In genomic region chr20:47725248-47725973, GRCh38 we compare ENCODE assay signal across 8 cellular contexts. TPM values are rescaled to one million over a fixed set of nuclear protein-coding genes. Genes with fewer than 3 reads are reported as not detected.
DNase-seq lines count a peak whose midpoint lies in the region; ATAC-seq and TF ChIP-seq lines count a peak whose summit lies in the region.

No MANE protein-coding gene starts in this region.

- H3K27ac ChIP-seq in BLaER1 treated with 17β-estradiol and CSF1 and Interleukin-3, amounts not matched to agents 10 nM and 100 nM, result peak overlapping the region in 8 of 11 experiments; percentile 94 to 97 (median 96); a peak in 16 of 22 replicates

- intact Hi-C loops in activated CD4-positive, alpha-beta T cell treated with anti-CD3 and anti-CD28 coated beads for 36 hours (cut with DNase I, micrococcal nuclease), result loop anchor here (1.0 to 10.0 kb wide), 7 partner anchors 47 to 1196 kb away; partner anchors contain the start of genes ARFGEF2 (in 1 of the 2), SULF2 (in 1 of the 2) and ZMYND8 (in 1 of the 2)

- H3K9me3 Mint-ChIP-seq in activated CD4-positive, alpha-beta T cell treated with anti-CD3 and anti-CD28 coated beads for 36 hours (ENCODE audit: low read depth), result no peaks in the 10 kb centered on the region

- H3K27ac Mint-ChIP-seq in activated CD4-positive, alpha-beta T cell treated with anti-CD3 and anti-CD28 coated beads for 36 hours, result peak overlapping the region; percentile 63

- TF ChIP-seq CTCF in choroid plexus epithelial cell (conservative IDR thresholded peaks at IDR 0.05; ENCODE audit: low read depth, low read length), result peak; percentile 96

- no peak overlapping the region for H3K4me3 Mint-ChIP-seq in activated CD4-positive, alpha-beta T cell treated with anti-CD3 and anti-CD28 coated beads for 36 hours

- POLR2A ChIA-PET in activated CD4-positive, alpha-beta T cell treated with anti-CD3 and anti-CD28 coated beads for 36 hours (lab: Charles Lee), result interaction anchor here (0.6 kb wide), 2 partner anchors 37 to 50 kb away, joined by 3 to 6 read pairs; no protein-coding TSS in a partner anchor

- H3K9ac ChIP-seq in BLaER1 treated with 17β-estradiol and CSF1 and Interleukin-3, amounts not matched to agents 10 nM and 100 nM, result peak overlapping the region in 8 of 11 experiments; percentile 27 to 90 (median 84); a peak in 12 of 22 replicates

- peaks cover 58 to 81% (median 70%) of the 10 kb centered on the region in 10 experiments for H3K4me1 ChIP-seq in BLaER1 treated with 17β-estradiol and CSF1 and Interleukin-3, amounts not matched to agents 10 nM and 100 nM
- peaks cover 2% of the 10 kb centered on the region; the same call in 1 of the 2 replicates for H3K4me1 ChIP-seq in HAP-1

- DNase-seq in HAP-1 (ENCODE audit: low spot score in 2 of 2) (peak; percentile 80 to 88), NCI-H446 (lab: John Stamatoyannopoulos, UW) (peak; percentile 79 to 89), choroid plexus epithelial cell (ENCODE audit: low read depth) (peak; percentile 91), left lobe of liver (ENCODE audit: low spot score) (peak; percentile 88)
- DNase-seq in activated CD4-positive, alpha-beta T cell treated with anti-CD3 and anti-CD28 coated beads for 36 hours, result peak; percentile 90
- peak; percentile 43 to 57 (median 47) for DNase-seq in stimulated activated CD4-positive, alpha-beta T cell treated with anti-CD3 and anti-CD28 coated beads, TNF-alpha, amount 100 ng/mL, for 1 hour (ENCODE audit: low read depth in 3 of 3, low spot score in 1 of 3)

- ATAC-seq in activated CD4-positive, alpha-beta T cell treated with anti-CD3 and anti-CD28 coated beads for 36 hours, result peak; percentile 72
- peak; percentile 97 for ATAC-seq in left lobe of liver
- no peak for ATAC-seq in HG02642 (IDR thresholded peaks at IDR 0.05; ENCODE audit: poor library complexity, unreplicated experiment)

- H4K20me1 ChIP-seq in BLaER1 treated with 17β-estradiol and CSF1 and Interleukin-3, amounts not matched to agents 10 nM and 100 nM, result no peaks in the 10 kb centered on the region; a peak in 1 of 22 replicates

- H3K9me3 ChIP-seq in BLaER1 treated with 17β-estradiol and CSF1 and Interleukin-3, amounts not matched to agents 10 nM and 100 nM (replicated peaks in 1 of 11), result no peaks in the 10 kb centered on the region
- H3K9me3 ChIP-seq in HAP-1, result no peaks in the 10 kb centered on the region

- no peak overlapping the region for H3K4me3 ChIP-seq in BLaER1 treated with 17β-estradiol and CSF1 and Interleukin-3, amounts not matched to agents 10 nM and 100 nM
- H3K4me3 ChIP-seq in HAP-1 (no peak overlapping the region), choroid plexus epithelial cell (ENCODE audit: low read depth, low read length) (no peak overlapping the region)

- H3K36me3 Mint-ChIP-seq in activated CD4-positive, alpha-beta T cell treated with anti-CD3 and anti-CD28 coated beads for 36 hours (ENCODE audit: low read depth), result no peaks in the 10 kb centered on the region

- in situ Hi-C loops in HAP-1 (cut with MboI; ENCODE audit: low sequenced_read_pairs), result no loop called here

- CTCF ChIA-PET in activated CD4-positive, alpha-beta T cell treated with anti-CD3 and anti-CD28 coated beads for 36 hours (lab: Charles Lee), result interaction anchor here (0.6 to 3.5 kb wide), 8 partner anchors 11 to 1113 kb away, joined by 3 to 15 read pairs (median 3); no protein-coding TSS in a partner anchor

- no peaks in the 10 kb centered on the region for H3K27me3 Mint-ChIP-seq in activated CD4-positive, alpha-beta T cell treated with anti-CD3 and anti-CD28 coated beads for 36 hours

- no peaks in the 10 kb centered on the region for H3K36me3 ChIP-seq in BLaER1 treated with 17β-estradiol and CSF1 and Interleukin-3, amounts not matched to agents 10 nM and 100 nM
- H3K36me3 ChIP-seq in HAP-1 (replicated peaks), result no peaks in the 10 kb centered on the region

- peak overlapping the region; percentile 21 to 98 (median 93); a peak in 21 of 22 replicates for H3K4me2 ChIP-seq in BLaER1 treated with 17β-estradiol and CSF1 and Interleukin-3, amounts not matched to agents 10 nM and 100 nM

- H3K27me3 ChIP-seq in BLaER1 treated with 17β-estradiol and CSF1 and Interleukin-3, amounts not matched to agents 10 nM and 100 nM, result no peaks in the 10 kb centered on the region
- H3K27me3 ChIP-seq in HAP-1 (ENCODE audit: low read depth), result no peaks in the 10 kb centered on the region

- peaks cover 29% of the 10 kb centered on the region for H3K4me1 Mint-ChIP-seq in activated CD4-positive, alpha-beta T cell treated with anti-CD3 and anti-CD28 coated beads for 36 hours

RNA-seq across cellular contexts. Expression of gene SULF2, which starts 59.9 kb away (rescaled TPM):
- total RNA-seq in activated CD4-positive, alpha-beta T cell treated with anti-CD3 and anti-CD28 coated beads for 36 hours, result under 1 TPM in 1 of 2 experiments, not detected in 1; 0.09 TPM
- total RNA-seq in left lobe of liver, result 110 TPM

Comparison
In these comparisons a context has a peak if more than half of its experiments do, and no peak if none do; other contexts are left out.
1. RNA of gene SULF2, which starts 59.9 kb away (total RNA-seq): 110 TPM in left lobe of liver (single experiment); 0.09 TPM in activated CD4-positive, alpha-beta T cell treated with anti-CD3 and anti-CD28 coated beads for 36 hours; every median in the first group is over 100 times any median in the second.
2. Peak in every context shown above with its lines, with median percentiles within 50 percentile points of each other: DNase-seq.